In the genomic region with DNA sequence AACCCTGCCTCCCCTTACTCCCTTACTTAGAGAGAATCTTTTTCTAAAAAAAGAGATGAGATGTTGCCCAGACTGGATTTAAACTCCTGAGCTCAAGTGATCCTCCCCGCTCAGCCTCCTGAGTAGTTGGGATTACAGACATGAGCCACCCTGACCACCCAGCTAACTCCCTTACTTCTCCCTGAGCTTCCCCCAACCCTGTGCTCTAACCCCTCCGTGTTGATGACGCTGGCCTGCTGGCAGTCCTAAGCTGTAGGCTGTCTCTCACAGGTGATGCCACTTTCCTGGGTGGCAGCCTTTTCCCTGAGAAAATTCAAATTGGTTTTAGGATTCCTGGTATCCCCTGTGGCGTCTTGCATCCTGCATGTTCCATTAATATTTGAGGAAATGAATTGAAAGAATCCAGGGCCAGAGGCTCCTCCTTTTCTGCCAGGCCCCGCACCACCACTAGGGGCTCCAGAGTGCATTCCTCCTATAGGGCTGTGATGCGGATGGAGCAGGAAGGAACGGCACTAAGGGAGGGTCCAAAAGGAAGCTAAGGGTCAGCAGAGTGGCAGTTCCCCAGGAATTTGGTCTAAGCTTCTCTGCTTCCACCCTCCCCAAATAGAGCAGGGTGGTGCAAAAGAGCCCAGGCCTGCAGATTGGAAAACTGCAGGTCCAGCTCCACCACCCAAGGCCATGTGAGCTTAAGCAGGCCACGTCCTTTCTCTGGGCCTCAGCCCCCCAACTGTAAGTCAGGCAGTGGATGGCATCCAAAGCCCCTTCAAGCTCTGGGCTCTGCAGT, we compare ENCODE assay signal across 1 cellular context.
TF ChIP-seq lines count a peak whose summit lies in the region.

No MANE protein-coding gene starts in this region.

TF ChIP-seq in HCT116, 20 proteins besides CTCF, POLR2A, EP300 and RAD21 (continued from another document):
- no peak for TF ChIP-seq ELF1 (IDR thresholded peaks at IDR 0.05; ENCODE audit: borderline replicate concordance, low read depth)
- TF ChIP-seq CBX3 (IDR thresholded peaks at IDR 0.05; ENCODE audit: low read depth), result no peak
- no peak for TF ChIP-seq EZH2phosphoT487 (IDR thresholded peaks at IDR 0.05; ENCODE audit: borderline replicate concordance)
- TF ChIP-seq, protein P1, sequence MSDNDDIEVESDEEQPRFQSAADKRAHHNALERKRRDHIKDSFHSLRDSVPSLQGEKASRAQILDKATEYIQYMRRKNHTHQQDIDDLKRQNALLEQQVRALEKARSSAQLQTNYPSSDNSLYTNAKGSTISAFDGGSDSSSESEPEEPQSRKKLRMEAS (IDR thresholded peaks at IDR 0.05), result no peak
- TF ChIP-seq, protein P2, sequence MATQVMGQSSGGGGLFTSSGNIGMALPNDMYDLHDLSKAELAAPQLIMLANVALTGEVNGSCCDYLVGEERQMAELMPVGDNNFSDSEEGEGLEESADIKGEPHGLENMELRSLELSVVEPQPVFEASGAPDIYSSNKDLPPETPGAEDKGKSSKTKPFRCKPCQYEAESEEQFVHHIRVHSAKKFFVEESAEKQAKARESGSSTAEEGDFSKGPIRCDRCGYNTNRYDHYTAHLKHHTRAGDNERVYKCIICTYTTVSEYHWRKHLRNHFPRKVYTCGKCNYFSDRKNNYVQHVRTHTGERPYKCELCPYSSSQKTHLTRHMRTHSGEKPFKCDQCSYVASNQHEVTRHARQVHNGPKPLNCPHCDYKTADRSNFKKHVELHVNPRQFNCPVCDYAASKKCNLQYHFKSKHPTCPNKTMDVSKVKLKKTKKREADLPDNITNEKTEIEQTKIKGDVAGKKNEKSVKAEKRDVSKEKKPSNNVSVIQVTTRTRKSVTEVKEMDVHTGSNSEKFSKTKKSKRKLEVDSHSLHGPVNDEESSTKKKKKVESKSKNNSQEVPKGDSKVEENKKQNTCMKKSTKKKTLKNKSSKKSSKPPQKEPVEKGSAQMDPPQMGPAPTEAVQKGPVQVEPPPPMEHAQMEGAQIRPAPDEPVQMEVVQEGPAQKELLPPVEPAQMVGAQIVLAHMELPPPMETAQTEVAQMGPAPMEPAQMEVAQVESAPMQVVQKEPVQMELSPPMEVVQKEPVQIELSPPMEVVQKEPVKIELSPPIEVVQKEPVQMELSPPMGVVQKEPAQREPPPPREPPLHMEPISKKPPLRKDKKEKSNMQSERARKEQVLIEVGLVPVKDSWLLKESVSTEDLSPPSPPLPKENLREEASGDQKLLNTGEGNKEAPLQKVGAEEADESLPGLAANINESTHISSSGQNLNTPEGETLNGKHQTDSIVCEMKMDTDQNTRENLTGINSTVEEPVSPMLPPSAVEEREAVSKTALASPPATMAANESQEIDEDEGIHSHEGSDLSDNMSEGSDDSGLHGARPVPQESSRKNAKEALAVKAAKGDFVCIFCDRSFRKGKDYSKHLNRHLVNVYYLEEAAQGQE (IDR thresholded peaks at IDR 0.05; ENCODE audit: low read depth), result no peak
- TF ChIP-seq EZH2 (IDR thresholded peaks at IDR 0.05), result no peak
- no peak for TF ChIP-seq TCF7L2 (IDR thresholded peaks at IDR 0.05; ENCODE audit: borderline replicate concordance, extremely low read depth, insufficient read depth, insufficient read length)
- TF ChIP-seq SIN3A (IDR thresholded peaks at IDR 0.05; ENCODE audit: low read depth), result no peak
